Comparison of ENCODE assay signal across 8 cellular contexts in genomic region chr22:42856179-42856864, GRCh38. TPM values are rescaled to one million over a fixed set of nuclear protein-coding genes. Genes with fewer than 3 reads are reported as not detected.
DNase-seq lines count a peak whose midpoint lies in the region; ATAC-seq and TF ChIP-seq lines count a peak whose summit lies in the region.

No MANE protein-coding gene starts in this region.

- H3K27ac Mint-ChIP-seq in CD8-positive, alpha-beta memory T cell: peak overlapping the region; percentile 64 to 99 (median 93)
- peak overlapping the region; percentile 92 to 94 for H3K27ac Mint-ChIP-seq in natural killer cell treated with Interleukin-12 subunit alpha and Interleukin-12 subunit beta and Interleukin-15 and Interleukin-18, amount 100 ng/mL, for 72 hours

- H3K4me3 ChIP-seq in CD8-positive, alpha-beta memory T cell (ENCODE audit: low read length): peak overlapping the region; percentile 90
- H3K4me3 ChIP-seq in MG63 (peak overlapping the region; percentile 74), epithelial cell of proximal tubule (ENCODE audit: low read depth, low read length) (peak overlapping the region; percentile 97), stomach (peak overlapping the region; percentile 60 to 88 (median 78))

- peaks cover 16 to 34% (median 16%) of the 10 kb centered on the region in 3 donors for H3K4me1 Mint-ChIP-seq in CD8-positive, alpha-beta memory T cell
- H3K4me1 Mint-ChIP-seq in natural killer cell treated with Interleukin-12 subunit alpha and Interleukin-12 subunit beta and Interleukin-15 and Interleukin-18, amount 100 ng/mL, for 72 hours (ENCODE audit: low read depth in 2 of 2): peaks cover 5 to 10% of the 10 kb centered on the region in 2 donors

- TF ChIP-seq EP300 in stomach (IDR thresholded peaks at IDR 0.05): no peak

- POLR2A ChIA-PET in CD8-positive, alpha-beta memory T cell (lab: Charles Lee): interaction anchor here (0.6 to 1.9 kb wide), 4 partner anchors 11 to 671 kb away, joined by 3 to 5 read pairs (median 4); partner anchors contain the start of gene PACSIN2

- peak overlapping the region; percentile 88 for H3K27ac ChIP-seq in CD8-positive, alpha-beta memory T cell (ENCODE audit: low read depth, low read length)
- H3K27ac ChIP-seq in stomach: peak overlapping the region; percentile 94 to 100 (median 98)

- peaks cover 8% of the 10 kb centered on the region for H3K4me1 ChIP-seq in CD8-positive, alpha-beta memory T cell (ENCODE audit: insufficient read depth, low read length)
- peaks cover 19 to 45% (median 36%) of the 10 kb centered on the region in 4 donors for H3K4me1 ChIP-seq in stomach

- no peak for TF ChIP-seq POLR2A in stomach (IDR thresholded peaks at IDR 0.05)

- no peaks in the 10 kb centered on the region for H3K27me3 Mint-ChIP-seq in CD8-positive, alpha-beta memory T cell
- H3K27me3 Mint-ChIP-seq in natural killer cell treated with Interleukin-12 subunit alpha and Interleukin-12 subunit beta and Interleukin-15 and Interleukin-18, amount 100 ng/mL, for 72 hours: no peaks in the 10 kb centered on the region

- H3K27me3 ChIP-seq in CD8-positive, alpha-beta memory T cell (ENCODE audit: insufficient read depth, low read length, poor library complexity, severe bottlenecking): no peaks in the 10 kb centered on the region
- H3K27me3 ChIP-seq in MG63: no peaks in the 10 kb centered on the region
- H3K27me3 ChIP-seq in stomach: no peaks in the 10 kb centered on the region

- CTCF ChIA-PET in CD8-positive, alpha-beta memory T cell (lab: Charles Lee): interaction anchor here (0.7 to 1.6 kb wide), 3 partner anchors 11 to 288 kb away, joined by 3 to 5 read pairs (median 4); partner anchors contain the start of gene POLDIP3

- intact Hi-C loops in stomach (cut with DNase I; ENCODE audit: low total_unique reads): no loop called here

- no peak for TF ChIP-seq CTCF in epithelial cell of proximal tubule (conservative IDR thresholded peaks at IDR 0.05; ENCODE audit: low read depth, low read length)
- TF ChIP-seq CTCF in stomach (IDR thresholded peaks at IDR 0.05): no peak

- ATAC-seq in GM21619 (IDR thresholded peaks at IDR 0.05; ENCODE audit: unreplicated experiment): peak; percentile 23
- peak; percentile 63 to 65 for ATAC-seq in natural killer cell treated with Interleukin-12 subunit alpha and Interleukin-12 subunit beta and Interleukin-15 and Interleukin-18, amount 100 ng/mL, for 72 hours

- H3K36me3 Mint-ChIP-seq in CD8-positive, alpha-beta memory T cell: peaks cover 0 to 3% (median 0%) of the 10 kb centered on the region in 3 donors
- H3K36me3 Mint-ChIP-seq in natural killer cell treated with Interleukin-12 subunit alpha and Interleukin-12 subunit beta and Interleukin-15 and Interleukin-18, amount 100 ng/mL, for 72 hours: no peaks in the 10 kb centered on the region

- H3K9me3 ChIP-seq in CD8-positive, alpha-beta memory T cell (ENCODE audit: low read length): no peaks in the 10 kb centered on the region
- H3K9me3 ChIP-seq in MG63 (no peaks in the 10 kb centered on the region), stomach (no peaks in the 10 kb centered on the region)

- H3K36me3 ChIP-seq in CD8-positive, alpha-beta memory T cell (ENCODE audit: insufficient read depth, low read length): no peaks in the 10 kb centered on the region
- peaks cover 3% of the 10 kb centered on the region for H3K36me3 ChIP-seq in MG63
- peaks cover 0 to 2% (median 0%) of the 10 kb centered on the region in 4 donors for H3K36me3 ChIP-seq in stomach

- peak overlapping the region; percentile 82 to 97 (median 90) for H3K4me3 Mint-ChIP-seq in CD8-positive, alpha-beta memory T cell
- H3K4me3 Mint-ChIP-seq in natural killer cell treated with Interleukin-12 subunit alpha and Interleukin-12 subunit beta and Interleukin-15 and Interleukin-18, amount 100 ng/mL, for 72 hours: peak overlapping the region; percentile 97

- no peaks in the 10 kb centered on the region for H3K9me3 Mint-ChIP-seq in CD8-positive, alpha-beta memory T cell
- H3K9me3 Mint-ChIP-seq in natural killer cell treated with Interleukin-12 subunit alpha and Interleukin-12 subunit beta and Interleukin-15 and Interleukin-18, amount 100 ng/mL, for 72 hours: no peaks in the 10 kb centered on the region

- 0 to 1% (median 1%) methylated on average over 35 to 44 of the region's 44 CpGs for WGBS in stomach, 5 donors

- peak in 4 of 5 donors; percentile 30 to 59 (median 57) for DNase-seq in CD8-positive, alpha-beta memory T cell
- DNase-seq in MG63 (peak; percentile 21), epithelial cell of proximal tubule (ENCODE audit: low read depth) (no peak), stomach (peak; percentile 52), NCI-H510A (lab: John Stamatoyannopoulos, UW) (no peak)
- DNase-seq in activated CD8-positive, alpha-beta memory T cell treated with anti-CD3 and anti-CD28 coated beads, Interleukin-2, amount 50 U/mL, for 24 hours (ENCODE audit: extremely low read depth): peak; percentile 15
- DNase-seq in natural killer cell treated with Interleukin-12 subunit alpha and Interleukin-12 subunit beta and Interleukin-15 and Interleukin-18, amount 100 ng/mL, for 72 hours (ENCODE audit: low spot score): peak; percentile 85

RNA-seq across cellular contexts. Expression of gene ARFGAP3, which starts 0.8 kb away (rescaled TPM):
- total RNA-seq in CD8-positive, alpha-beta memory T cell: 10 to 100 TPM; 32.2 to 33.0 TPM
- polyA plus RNA-seq in CD8-positive, alpha-beta memory T cell: 50.0 TPM
- 27.5 and 37.3 TPM in 2 replicates for total RNA-seq in MG63 (2014; rRNA removed; shearing (Covaris generic); ENCODE audit: low replicate concordance)
- 50.1 and 62.2 TPM in 2 replicates for total RNA-seq in epithelial cell of proximal tubule
- 10 to 100 TPM; 28.3 to 50.4 TPM for total RNA-seq in natural killer cell treated with Interleukin-12 subunit alpha and Interleukin-12 subunit beta and Interleukin-15 and Interleukin-18, amount 100 ng/mL, for 72 hours
- total RNA-seq in stomach: 10 to 100 TPM in 4 of 5 donors, 1 to 10 TPM in 1; 4.6 to 77.5 (median 40.6) TPM
- 10 to 100 TPM; 23.2 to 51.9 (median 39.2) TPM for polyA plus RNA-seq in stomach

Comparison
In these comparisons a context has a peak if more than half of its experiments do, and no peak if none do; other contexts are left out.
1. DNase-seq: peak in CD8-positive, alpha-beta memory T cell (4 of 5), MG63 (single experiment), activated CD8-positive, alpha-beta memory T cell treated with anti-CD3 and anti-CD28 coated beads, Interleukin-2, amount 50 U/mL, for 24 hours (single experiment), natural killer cell treated with Interleukin-12 subunit alpha and Interleukin-12 subunit beta and Interleukin-15 and Interleukin-18, amount 100 ng/mL, for 72 hours (single experiment) and stomach (single experiment); none in epithelial cell of proximal tubule (single experiment) and NCI-H510A (single experiment).
2. Peak in every context shown above with its lines, with median percentiles within 50 percentile points of each other: H3K4me3 ChIP-seq.